17 cellular contexts compared by ENCODE assay signal in genomic region chr5:6264394-6264793, GRCh38.
"Had no signal": no experiment of that assay in that cellular context is flagged by ENCODE, and none has a peak within 500 bp of the region (broad histone marks: within the 10 kb centered on the region; RNA-seq: fewer than 3 reads in every experiment).

No MANE protein-coding gene starts in this region.

- H3K9me3 ChIP-seq: heart left ventricle, prostate gland, right lobe of liver, tibial artery, upper lobe of left lung, vagina had no signal

- H3K27ac ChIP-seq: heart left ventricle, parathyroid adenoma, prostate gland, right lobe of liver, tibial artery, upper lobe of left lung, vagina had no signal

- H3K4me1 ChIP-seq: heart left ventricle, parathyroid adenoma, prostate gland, right lobe of liver, upper lobe of left lung had no signal

- H3K9ac ChIP-seq: parathyroid adenoma had no signal

- H3K4me3 ChIP-seq: heart left ventricle, prostate gland, right lobe of liver, tibial artery, upper lobe of left lung, vagina had no signal

- H3K27me3 ChIP-seq: heart left ventricle, right lobe of liver, tibial artery, upper lobe of left lung, vagina had no signal

- H3K36me3 ChIP-seq: heart left ventricle, prostate gland, right lobe of liver, tibial artery, upper lobe of left lung, vagina had no signal

- H2AFZ ChIP-seq: parathyroid adenoma had no signal

- H3K79me2 ChIP-seq: parathyroid adenoma had no signal

- DNase-seq: effector CD4-positive, alpha-beta T cell; endodermal cell; erythroblast; heart left ventricle; hypothalamus; kidney glomerular epithelial cell; mammary epithelial cell; naive thymus-derived CD4-positive, alpha-beta T cell; nephron progenitor cell; right lobe of liver; stimulated activated CD4-positive, alpha-beta T cell treated with anti-CD3 and anti-CD28 coated beads, Interleukin-4, amount 100 ng/mL, for 1 hour; stimulated activated CD8-positive, alpha-beta memory T cell treated with anti-CD3 and anti-CD28 coated beads, Interleukin-4, amount 100 ng/mL, for 48 hours; tibial artery; upper lobe of left lung had no signal
